Comparison of ENCODE assay signal across 38 cellular contexts in the genomic region with DNA sequence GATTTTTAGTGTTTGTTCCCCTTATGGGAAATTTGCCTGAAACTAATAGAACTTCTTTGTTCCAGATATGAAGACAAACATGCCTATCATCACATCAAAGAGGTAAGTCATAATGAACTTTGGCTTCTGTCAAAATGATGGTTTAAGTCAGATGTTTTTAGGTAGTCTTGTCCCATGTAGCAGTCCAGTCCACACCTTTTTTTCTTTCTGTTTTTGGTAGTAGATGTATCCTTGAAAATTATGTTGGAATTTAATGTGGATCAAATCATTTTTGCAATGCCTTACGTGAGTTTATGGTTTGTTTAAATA. TPM values are rescaled to one million over a fixed set of nuclear protein-coding genes. Genes with fewer than 3 reads are reported as not detected.
"Had no signal": no experiment of that assay in that cellular context is flagged by ENCODE, and none has a peak within 500 bp of the region (broad histone marks: within the 10 kb centered on the region; RNA-seq: fewer than 3 reads in every experiment).

No MANE protein-coding gene starts in this region.

- H3K4me3 ChIP-seq: adrenal gland, ascending aorta, body of pancreas, breast epithelium, cardiac muscle cell had no signal

- H3K27me3 ChIP-seq: adrenal gland, ascending aorta, body of pancreas, brain microvascular endothelial cell, breast epithelium, cardiac muscle cell had no signal

- ATAC-seq: activated naive CD4-positive, alpha-beta T cell treated with anti-CD3 and anti-CD28 coated beads, Interleukin-2, amount 50 U/mL, for 72 hours; activated naive CD8-positive, alpha-beta T cell treated with anti-CD3 and anti-CD28 coated beads, Interleukin-2, amount 50 U/mL, for 24 hours; activated T-cell treated with anti-CD3 and anti-CD28 coated beads, Interleukin-2, amount 50 U/mL, for 4 hours; activated T-cell treated with anti-CD3 and anti-CD28 coated beads, Interleukin-2, amount 50 U/mL, for 72 hours; activated T-helper 17 cell treated with anti-CD3 and anti-CD28 coated beads, Interleukin-2, amount 50 U/mL, for 72 hours; body of pancreas had no signal

- H3K4me1 ChIP-seq: ascending aorta, breast epithelium had no signal

- FAIRE-seq: astrocyte, bronchial epithelial cell had no signal

- H3K9me3 ChIP-seq: adrenal gland, ascending aorta, body of pancreas, breast epithelium had no signal

- H3K27ac ChIP-seq: adrenal gland, ascending aorta, body of pancreas, brain microvascular endothelial cell, breast epithelium, cardiac muscle cell had no signal

- DNase-seq: activated effector memory CD4-positive, alpha-beta T cell treated with anti-CD3 and anti-CD28 coated beads, Interleukin-2, amount 50 U/mL, for 16 hours; activated effector memory CD4-positive, alpha-beta T cell treated with Interleukin-2 at 50 U/mL for 16 hours; activated gamma-delta T cell; activated gamma-delta T cell treated with Interleukin-2 at 50 U/mL for 16 hours; activated naive CD4-positive, alpha-beta T cell; activated naive CD4-positive, alpha-beta T cell treated with anti-CD3 and anti-CD28 coated beads for 36 hours; activated naive CD4-positive, alpha-beta T cell treated with anti-CD3 and anti-CD28 coated beads, Interleukin-2, amount 10 ng/mL, durations not matched to agents 7 days and 5 days; activated naive CD4-positive, alpha-beta T cell treated with anti-CD3 and anti-CD28 coated beads, Interleukin-2, amount 50 U/mL, for 16 hours; activated naive CD4-positive, alpha-beta T cell treated with Interleukin-2 at 50 U/mL for 16 hours; activated naive CD8-positive, alpha-beta T cell treated with anti-CD3 and anti-CD28 coated beads for 36 hours; activated naive CD8-positive, alpha-beta T cell treated with anti-CD3 and anti-CD28 coated beads, Interleukin-2, amount 10 ng/mL, durations not matched to agents 7 days and 5 days; activated naive CD8-positive, alpha-beta T cell treated with anti-CD3 and anti-CD28 coated beads, Interleukin-2, amount 50 U/mL, for 24 hours; activated T-cell treated with anti-CD3 and anti-CD28 coated beads, Interleukin-2, amount 50 U/mL, for 1 hour; activated T-cell treated with anti-CD3 and anti-CD28 coated beads, Interleukin-2, amount 50 U/mL, for 24 hours; activated T-cell treated with anti-CD3 and anti-CD28 coated beads, Interleukin-2, amount 50 U/mL, for 4 hours; activated T-cell treated with anti-CD3 and anti-CD28 coated beads, Interleukin-2, amount 50 U/mL, for 48 hours; activated T-cell treated with anti-CD3 and anti-CD28 coated beads, Interleukin-2, amount 50 U/mL, for 72 hours; amniotic stem cell; amygdala; anterior cingulate cortex; aorta; body of pancreas; brain microvascular endothelial cell; caudate nucleus; central memory CD4-positive, alpha-beta T cell; cerebellar nuclear complex had no signal

RNA-seq across cellular contexts. Expression of gene MKRN2OS, which starts 48.9 kb away (rescaled TPM):
- total RNA-seq: activated naive CD4-positive, alpha-beta T cell treated with anti-CD3 and anti-CD28 coated beads for 36 hours; activated naive CD4-positive, alpha-beta T cell treated with anti-CD3 and anti-CD28 coated beads, Interleukin-2, amount 50 U/mL, for 72 hours; activated naive CD8-positive, alpha-beta T cell treated with anti-CD3 and anti-CD28 coated beads for 36 hours; activated naive CD8-positive, alpha-beta T cell treated with anti-CD3 and anti-CD28 coated beads, Interleukin-2, amount 10 ng/mL, durations not matched to agents 7 days and 5 days; activated T-cell treated with anti-CD3 and anti-CD28 coated beads, Interleukin-2, amount 50 U/mL, for 4 hours; activated T-cell treated with anti-CD3 and anti-CD28 coated beads, Interleukin-2, amount 50 U/mL, for 72 hours; activated T-helper 1 cell treated with anti-CD3 and anti-CD28 coated beads, Interleukin-12 subunit alpha, Interleukin-12 subunit beta, Interleukin-2, Interleukin-4 antibody, amounts not matched to agents 30 ng/mL and 10 ng/mL and 1 ng/mL, durations not matched to agents 14 hours and 24 hours and 36 hours; activated T-helper 17 cell treated with anti-CD3 and anti-CD28 coated beads, Interleukin-2, amount 50 U/mL, for 72 hours; activated T-helper 2 cell treated with anti-CD3 and anti-CD28 coated beads, Interferon-gamma antibody, Interleukin-2, Interleukin-4, amounts not matched to agents 10 μg/mL and 5 μg/mL and 100 μg/mL, durations not matched to agents 14 hours and 24 hours and 36 hours; adrenal gland; aorta; ascending aorta; cardiac muscle cell; cerebellum; chondrocyte had no signal
- polyA plus RNA-seq: adrenal gland had no signal
